ENCODE assay signal across 19 cellular contexts in the genomic region with DNA sequence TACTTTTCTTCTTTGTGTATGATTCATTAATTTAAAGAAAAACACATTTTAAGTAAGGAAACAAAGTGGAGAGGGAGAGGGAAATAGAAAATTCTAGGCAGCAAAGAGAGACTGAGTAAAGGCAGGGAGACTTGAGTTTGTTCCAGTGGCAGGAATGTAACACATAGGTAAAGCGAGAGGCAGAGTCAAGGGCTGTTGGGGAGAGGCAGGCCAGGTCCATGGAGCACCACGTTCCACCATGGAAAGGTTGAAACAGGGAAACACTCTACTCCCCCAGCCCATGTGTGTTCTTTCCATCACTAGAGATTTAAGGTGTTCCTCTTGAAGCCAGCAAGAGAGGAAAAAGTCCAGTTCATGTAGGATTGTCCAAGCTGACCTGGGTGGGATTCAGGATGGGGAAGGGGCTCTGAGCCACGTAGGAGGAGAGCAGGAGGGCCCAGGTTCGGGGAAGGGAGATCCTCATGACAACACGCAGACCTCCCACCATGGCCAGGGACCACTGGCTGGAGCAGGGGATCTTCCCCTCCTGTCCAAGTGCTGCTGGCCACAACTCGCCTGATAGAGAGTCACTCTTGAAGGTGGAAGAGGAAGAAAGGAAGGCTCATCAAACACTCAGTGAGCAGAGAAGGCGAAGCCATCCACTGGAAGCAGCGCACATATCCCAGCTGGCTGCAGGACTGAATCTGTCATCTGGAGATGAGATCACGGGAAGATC.
DNase-seq lines count a peak whose midpoint lies in the region; ATAC-seq and TF ChIP-seq lines count a peak whose summit lies in the region.
"Had no signal": no experiment of that assay in that cellular context is flagged by ENCODE, and none has a peak within 500 bp of the region (broad histone marks: within the 10 kb centered on the region; RNA-seq: fewer than 3 reads in every experiment).

No MANE protein-coding gene starts in this region.

- H3K4me2 ChIP-seq in IMR-90 (ENCODE audit: low read depth, low read length) (no peak overlapping the region), osteoblast (ENCODE audit: insufficient read depth, low read length) (no peak overlapping the region)
- H3K4me2 ChIP-seq: A549; BLaER1 treated with 17β-estradiol and CSF1 and Interleukin-3, amounts not matched to agents 10 nM and 100 nM had no signal

- no peaks in the 10 kb centered on the region for H3K79me1 ChIP-seq in IMR-90 (ENCODE audit: low read depth in 1 of 2, low read length in 2 of 2)

- in situ Hi-C loops in IMR-90 (cut with MboI; ENCODE audit: low sequenced_read_pairs), result no loop called here

- no peak overlapping the region for H3K9ac ChIP-seq in IMR-90 (ENCODE audit: low read depth, low read length)
- no peak overlapping the region for H3K9ac ChIP-seq in colonic mucosa (ENCODE audit: low read depth in 2 of 2, low read length in 2 of 2)
- H3K9ac ChIP-seq: BLaER1 treated with 17β-estradiol and CSF1 and Interleukin-3, amounts not matched to agents 10 nM and 100 nM had no signal

- BruUV-seq in IMR-90 (replicated peaks; lab: Mats Ljungman, UMichigan), result no TSS peak

- H3K9me3 Mint-ChIP-seq in glutamatergic neuron (ENCODE audit: unreplicated experiment) (peaks cover 2% of the 10 kb centered on the region), type B pancreatic cell (no peaks in the 10 kb centered on the region)
- H3K9me3 Mint-ChIP-seq in activated T-helper 17 cell treated with anti-CD3 and anti-CD28 coated beads, Interleukin-2, amount 50 U/mL, for 72 hours, result no peaks in the 10 kb centered on the region
- H3K9me3 Mint-ChIP-seq: CD4-positive, alpha-beta T cell; CD8-positive, alpha-beta T cell had no signal

- intact Hi-C loops in IMR-90 (cut with micrococcal nuclease), result no loop called here
- intact Hi-C loops in colonic mucosa (cut with DNase I), result no loop called here

- TF ChIP-seq RAD21 in IMR-90 (IDR thresholded peaks at IDR 0.05; ENCODE audit: low read length), result no peak

- no peak overlapping the region for H4K8ac ChIP-seq in IMR-90 (ENCODE audit: low read depth in 2 of 2, low read length in 2 of 2)

- H2BK5ac ChIP-seq in IMR-90 (ENCODE audit: low read depth, low read length, poor library complexity, severe bottlenecking), result no peak overlapping the region

- no peak overlapping the region for H4K91ac ChIP-seq in IMR-90 (ENCODE audit: insufficient read depth, low read depth, low read length)

- H3K27me3 Mint-ChIP-seq in glutamatergic neuron (ENCODE audit: unreplicated experiment), result no peaks in the 10 kb centered on the region
- H3K27me3 Mint-ChIP-seq in type B pancreatic cell, result no peaks in the 10 kb centered on the region
- peaks cover 14% of the 10 kb centered on the region for H3K27me3 Mint-ChIP-seq in activated T-helper 17 cell treated with anti-CD3 and anti-CD28 coated beads, Interleukin-2, amount 50 U/mL, for 72 hours

- H3K27me3 ChIP-seq in IMR-90 (ENCODE audit: control insufficient read depth, insufficient read depth, low read length) (no peaks in the 10 kb centered on the region), osteoblast (ENCODE audit: insufficient read depth, low read length) (no peaks in the 10 kb centered on the region), colonic mucosa (no peaks in the 10 kb centered on the region)
- H3K27me3 ChIP-seq: BLaER1 treated with 17β-estradiol and CSF1 and Interleukin-3, amounts not matched to agents 10 nM and 100 nM had no signal

- TF ChIP-seq CTCF in IMR-90 (conservative IDR thresholded peaks at IDR 0.05; ENCODE audit: low read depth, low read length), result no peak
- no peak for TF ChIP-seq CTCF in glutamatergic neuron (IDR thresholded peaks at IDR 0.05; ENCODE audit: partially characterized antibody, unreplicated experiment)
- TF ChIP-seq CTCF in osteoblast (IDR thresholded peaks at IDR 0.05; ENCODE audit: extremely low read depth, low read depth, low read length), result no peak
- TF ChIP-seq CTCF in type B pancreatic cell (conservative IDR thresholded peaks at IDR 0.05), result no peak
- TF ChIP-seq CTCF in colonic mucosa (IDR thresholded peaks at IDR 0.05), result no peak

- H3K27ac ChIP-seq in IMR-90 (ENCODE audit: insufficient read depth, low read length) (no peak overlapping the region), osteoblast (ENCODE audit: low read depth, low read length) (no peak overlapping the region), colonic mucosa (no peak overlapping the region)
- H3K27ac ChIP-seq: 22Rv1; A549; BLaER1 treated with 17β-estradiol and CSF1 and Interleukin-3, amounts not matched to agents 10 nM and 100 nM; C4-2B had no signal

- H4K5ac ChIP-seq in IMR-90 (ENCODE audit: low read depth, low read length), result no peak overlapping the region

- H3K9me1 ChIP-seq in IMR-90 (ENCODE audit: insufficient read depth, low read length), result no peaks in the 10 kb centered on the region

- H3K36me3 ChIP-seq in IMR-90 (ENCODE audit: control insufficient read depth, insufficient read depth, low read length) (no peaks in the 10 kb centered on the region), osteoblast (ENCODE audit: insufficient read depth, low read length) (no peaks in the 10 kb centered on the region), colonic mucosa (no peaks in the 10 kb centered on the region)
- H3K36me3 ChIP-seq: BLaER1 treated with 17β-estradiol and CSF1 and Interleukin-3, amounts not matched to agents 10 nM and 100 nM had no signal

- dilution Hi-C loops in IMR-90 (cut with HindIII; ENCODE audit: low sequenced_read_pairs, unreplicated experiment), result no loop called here

- no peak overlapping the region for H3K18ac ChIP-seq in IMR-90 (ENCODE audit: low read depth, low read length)

- H3K4me1 ChIP-seq in IMR-90 (ENCODE audit: control insufficient read depth, insufficient read depth, low read length) (no peaks in the 10 kb centered on the region), osteoblast (ENCODE audit: insufficient read depth, low read length) (no peaks in the 10 kb centered on the region), colonic mucosa (no peaks in the 10 kb centered on the region)
- H3K4me1 ChIP-seq: A549, Caco-2 had no signal

- H3K4me3 Mint-ChIP-seq in glutamatergic neuron (ENCODE audit: unreplicated experiment), result no peak overlapping the region
- H3K4me3 Mint-ChIP-seq in type B pancreatic cell, result no peak overlapping the region
- no peak overlapping the region for H3K4me3 Mint-ChIP-seq in activated T-helper 17 cell treated with anti-CD3 and anti-CD28 coated beads, Interleukin-2, amount 50 U/mL, for 72 hours
- H3K4me3 Mint-ChIP-seq: B cell; CD4-positive, alpha-beta T cell; CD8-positive, alpha-beta T cell had no signal

- peak overlapping the region; percentile 21 for H2AFZ ChIP-seq in IMR-90 (replicated peaks; ENCODE audit: low read length, poor library complexity)
- no peak overlapping the region for H2AFZ ChIP-seq in osteoblast (ENCODE audit: low read length)

- H2AK9ac ChIP-seq in IMR-90 (replicated peaks; ENCODE audit: low read depth, low read length, poor library complexity), result no peak overlapping the region

- H3K9me3 ChIP-seq in IMR-90 (ENCODE audit: control insufficient read depth, insufficient read depth, low read length) (peaks cover 23% of the 10 kb centered on the region), osteoblast (ENCODE audit: low read depth, low read length) (peaks cover 2% of the 10 kb centered on the region), colonic mucosa (no peaks in the 10 kb centered on the region)
- H3K9me3 ChIP-seq: A549; BLaER1 treated with 17β-estradiol and CSF1 and Interleukin-3, amounts not matched to agents 10 nM and 100 nM; Caco-2 had no signal

- no peak overlapping the region for H3K56ac ChIP-seq in IMR-90 (ENCODE audit: extremely low read depth, insufficient read depth, low read length)

- peak overlapping the region; percentile 18 for H3K27ac Mint-ChIP-seq in glutamatergic neuron (ENCODE audit: unreplicated experiment)
- no peak overlapping the region for H3K27ac Mint-ChIP-seq in type B pancreatic cell
- no peak overlapping the region for H3K27ac Mint-ChIP-seq in activated T-helper 17 cell treated with anti-CD3 and anti-CD28 coated beads, Interleukin-2, amount 50 U/mL, for 72 hours
- H3K27ac Mint-ChIP-seq: B cell; CD4-positive, alpha-beta T cell; CD8-positive, alpha-beta T cell had no signal

- POLR2A ChIA-PET in IMR-90 (lab: Charles Lee; ENCODE audit: unreplicated experiment), result no interaction called here

- no peak overlapping the region for H3K4ac ChIP-seq in IMR-90 (ENCODE audit: low read depth, low read length)

- H3K4me1 Mint-ChIP-seq in glutamatergic neuron (ENCODE audit: low read depth, unreplicated experiment) (no peaks in the 10 kb centered on the region), type B pancreatic cell (ENCODE audit: unreplicated experiment) (no peaks in the 10 kb centered on the region)
- no peaks in the 10 kb centered on the region for H3K4me1 Mint-ChIP-seq in activated T-helper 17 cell treated with anti-CD3 and anti-CD28 coated beads, Interleukin-2, amount 50 U/mL, for 72 hours
- H3K4me1 Mint-ChIP-seq: B cell had no signal

- CTCF ChIA-PET in IMR-90 (lab: Yijun Ruan, JAX), result no interaction called here

- H4K20me1 ChIP-seq in IMR-90 (ENCODE audit: insufficient read depth, low read length) (no peaks in the 10 kb centered on the region), osteoblast (ENCODE audit: insufficient read depth, low read length) (no peaks in the 10 kb centered on the region)
- H4K20me1 ChIP-seq: BLaER1 treated with 17β-estradiol and CSF1 and Interleukin-3, amounts not matched to agents 10 nM and 100 nM had no signal

- H3K79me2 ChIP-seq in osteoblast (ENCODE audit: insufficient read depth, low read length), result no peaks in the 10 kb centered on the region

- no peak overlapping the region for H2AK5ac ChIP-seq in IMR-90 (ENCODE audit: low read depth, low read length)

- 40% methylated on average over 2 of the region's 9 CpGs; no CpG with 5 or more reads in 1 of the 2 experiments for WGBS in IMR-90 (ENCODE audit: extremely low coverage in 2 of 2, insufficient read length in 1 of 2), 2 experiments

- TF ChIP-seq POLR2A in IMR-90 (IDR thresholded peaks at IDR 0.05; ENCODE audit: low read depth, low read length), result no peak

- H3K14ac ChIP-seq in IMR-90 (replicated peaks; ENCODE audit: low read depth, low read length), result no peak overlapping the region

- H2BK15ac ChIP-seq in IMR-90 (ENCODE audit: low read depth, low read length), result no peak overlapping the region

- no peak for DNase-seq in IMR-90
- DNase-seq in glutamatergic neuron, result no peak
- peak; percentile 58 for DNase-seq in osteoblast (ENCODE audit: insufficient read length, low spot score, missing footprints)
- DNase-seq in type B pancreatic cell (ENCODE audit: extremely low spot score, unreplicated experiment), result peak; percentile 40
- DNase-seq in colonic mucosa, result no peak
- DNase-seq: AML-193; Caco-2; Calu3; CD4-positive, alpha-beta T cell; CD8-positive, alpha-beta T cell; DMS79 treated with DMSO at 0.1 percent for 48 hours; GF-D8 had no signal

- H3K4me3 ChIP-seq in IMR-90 (ENCODE audit: insufficient read depth, low read depth, low read length) (no peak overlapping the region), osteoblast (ENCODE audit: insufficient read depth, low read length) (no peak overlapping the region), colonic mucosa (no peak overlapping the region)
- H3K4me3 ChIP-seq: A549; BLaER1 treated with 17β-estradiol and CSF1 and Interleukin-3, amounts not matched to agents 10 nM and 100 nM had no signal

- H3K36me3 Mint-ChIP-seq in glutamatergic neuron (ENCODE audit: unreplicated experiment) (no peaks in the 10 kb centered on the region), type B pancreatic cell (no peaks in the 10 kb centered on the region)
- H3K36me3 Mint-ChIP-seq in activated T-helper 17 cell treated with anti-CD3 and anti-CD28 coated beads, Interleukin-2, amount 50 U/mL, for 72 hours (ENCODE audit: low read depth), result no peaks in the 10 kb centered on the region
- H3K36me3 Mint-ChIP-seq: CD8-positive, alpha-beta T cell had no signal

- H2BK20ac ChIP-seq in IMR-90 (ENCODE audit: low read depth, low read length), result no peak overlapping the region

- no peak overlapping the region for H2BK120ac ChIP-seq in IMR-90 (ENCODE audit: low read depth, low read length)

- ATAC-seq in IMR-90 (ENCODE audit: low read depth) (no peak), GM21367 (IDR thresholded peaks at IDR 0.05; ENCODE audit: unreplicated experiment) (no peak)
- ATAC-seq in activated T-helper 17 cell treated with anti-CD3 and anti-CD28 coated beads, Interleukin-2, amount 50 U/mL, for 72 hours (replicated peaks), result no peak
- ATAC-seq: A549; CD8-positive, alpha-beta T cell had no signal

- no peak overlapping the region for H3K23ac ChIP-seq in IMR-90 (ENCODE audit: low read depth, low read length)

Comparison
In these comparisons a context has a peak if more than half of its experiments do, and no peak if none do; other contexts are left out.
1. DNase-seq: peak in osteoblast (single experiment) and type B pancreatic cell (single experiment); none in IMR-90 (single experiment), glutamatergic neuron (single experiment) and colonic mucosa (single experiment).